8 cellular contexts compared by ENCODE assay signal in the genomic region with DNA sequence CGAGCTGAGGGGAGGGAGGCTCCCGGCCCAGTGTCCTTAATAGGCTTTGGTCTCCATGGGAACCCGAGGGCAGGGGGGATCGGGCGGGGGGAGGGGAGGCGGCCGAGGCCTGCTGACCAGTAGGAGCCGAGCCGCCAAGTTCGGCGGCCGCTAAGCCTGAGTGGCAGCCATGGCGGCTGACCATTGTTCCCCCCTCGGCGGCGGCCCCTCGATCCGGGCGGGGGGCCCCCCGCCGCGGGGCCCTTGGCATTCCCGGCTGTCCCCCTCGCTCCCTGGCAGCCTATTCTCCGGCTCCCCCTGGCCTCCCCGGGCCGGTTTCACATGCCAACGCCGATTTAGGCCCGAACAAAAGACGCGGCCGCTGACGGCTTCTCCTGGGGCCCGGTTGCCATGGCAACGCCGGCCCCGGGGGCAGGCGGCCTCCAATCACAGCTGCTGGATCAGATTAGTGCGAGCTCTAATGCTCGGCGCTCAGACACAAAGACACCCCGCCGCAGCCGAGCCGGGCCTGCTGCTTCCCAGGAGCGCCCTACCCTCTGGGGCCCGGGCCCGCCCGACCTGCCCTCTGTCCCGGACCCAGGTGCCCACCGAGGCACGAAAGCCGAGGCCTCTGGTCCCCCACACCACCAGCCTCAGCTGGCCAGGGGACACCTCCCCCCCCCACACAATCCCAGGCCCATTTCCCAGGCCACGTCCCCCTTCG. TPM values are rescaled to one million over a fixed set of nuclear protein-coding genes. Genes with fewer than 3 reads are reported as not detected.
DNase-seq lines count a peak whose midpoint lies in the region; ATAC-seq, FAIRE-seq and TF ChIP-seq lines count a peak whose summit lies in the region.

No MANE protein-coding gene starts in this region.

- no peak overlapping the region for H3K9ac ChIP-seq in GM12878 (ENCODE audit: control insufficient read depth, insufficient read depth, low read length)
- H3K9ac ChIP-seq in skeletal muscle satellite cell (ENCODE audit: low read depth, low read length), result peak overlapping the region; percentile 63

- 26% methylated on average over 37 of the region's 56 CpGs for WGBS in GM12878 (ENCODE audit: insufficient coverage, insufficient replicate concordance, low lambda C conversion rate, missing lambda C conversion rate)

- no peaks in the 10 kb centered on the region for H3K36me3 ChIP-seq in GM12878 (ENCODE audit: control insufficient read depth in 2 of 2, insufficient read depth in 2 of 2, low read length in 1 of 2)
- no peaks in the 10 kb centered on the region for H3K36me3 ChIP-seq in skeletal muscle satellite cell (ENCODE audit: insufficient read depth, low read length)

- intact Hi-C loops in GM12878 (cut with micrococcal nuclease; ENCODE audit: unreplicated experiment), result no loop called here

- SMC1A ChIA-PET in GM12878 (lab: Charles Lee; ENCODE audit: uncharacterized antibody, unreplicated experiment), result no interaction called here

- H3K4me1 ChIP-seq in GM12878 (ENCODE audit: control insufficient read depth, insufficient read depth, low read length) (no peaks in the 10 kb centered on the region), skeletal muscle satellite cell (ENCODE audit: control insufficient read depth, insufficient read depth, low read length) (peaks cover 7% of the 10 kb centered on the region)

- no TSS peak for BruUV-seq in GM12878 (replicated peaks; lab: Mats Ljungman, UMichigan)

- no peaks in the 10 kb centered on the region for H4K20me1 ChIP-seq in GM12878 (ENCODE audit: control insufficient read depth, insufficient read depth)

- FAIRE-seq in GM12878 (lab: Jason Lieb, UNC) (no peak), urothelium cell line (lab: Jason Lieb, UNC) (no peak)

- H3K9me3 ChIP-seq in GM12878 (replicated peaks; ENCODE audit: control insufficient read depth, insufficient read depth, low read length) (no peaks in the 10 kb centered on the region), skeletal muscle satellite cell (replicated peaks; ENCODE audit: low read length) (no peaks in the 10 kb centered on the region)

- TF ChIP-seq CTCF in GM12878 (IDR thresholded peaks at IDR 0.05 in 2 of 3, conservative IDR thresholded peaks at IDR 0.05 in 1 of 3; ENCODE audit: control insufficient read depth in 2 of 3, extremely low read depth in 1 of 3, insufficient read depth in 1 of 3, low read depth in 3 of 3, low read length in 3 of 3), result no peak

- POLR2A ChIA-PET in GM12878 (lab: Charles Lee), result interaction anchor here (0.6 kb wide), 1 partner anchor 21 kb away, joined by 3 read pairs; no protein-coding TSS in a partner anchor

- H3K79me2 ChIP-seq in GM12878 (ENCODE audit: control insufficient read depth, insufficient read depth, low read length), result no peaks in the 10 kb centered on the region

- no peak for TF ChIP-seq RAD21 in GM12878 (IDR thresholded peaks at IDR 0.05; ENCODE audit: insufficient read depth, low read depth, low read length)

- no peak for TF ChIP-seq EP300 in GM12878 (IDR thresholded peaks at IDR 0.05; ENCODE audit: borderline replicate concordance in 1 of 2, control insufficient read depth in 1 of 2, low read depth in 2 of 2, low read length in 2 of 2)

- CTCF ChIA-PET in GM12878 (lab: Yijun Ruan, JAX), result interaction anchor here (0.5 kb wide), 1 partner anchor 20 kb away, joined by 5 read pairs; no protein-coding TSS in a partner anchor

- no peak overlapping the region for H3K27ac ChIP-seq in GM12878 (ENCODE audit: control insufficient read depth, insufficient read depth)

- peak; percentile 66 for ATAC-seq in GM12878
- ATAC-seq in GM18498 (IDR thresholded peaks at IDR 0.05; ENCODE audit: unreplicated experiment), result no peak

- RAD21 ChIA-PET in GM12878 (lab: Charles Lee; ENCODE audit: unreplicated experiment), result no interaction called here

- DNase-seq in DMS53 (lab: John Stamatoyannopoulos, UW) (peak; percentile 97), NCI-H187 treated with DMSO at 0.1 percent for 48 hours (lab: John Stamatoyannopoulos, UW) (peak; percentile 55), GM12878 (ENCODE audit: low read depth, low spot score) (no peak), iPS DF 19.7 (ENCODE audit: low read depth, low spot score) (peak; percentile 68), urothelium cell line (ENCODE audit: low spot score) (no peak), UCSD-AML1 (lab: John Stamatoyannopoulos, UW; ENCODE audit: unreplicated experiment) (no peak)

- in situ Hi-C loops in GM12878 (cut with MboI), result no loop called here

- H3K4me3 ChIP-seq in GM12878 (no peak overlapping the region), skeletal muscle satellite cell (ENCODE audit: low read length) (peak overlapping the region; percentile 61)

- H3K4me2 ChIP-seq in GM12878 (ENCODE audit: control insufficient read depth, insufficient read depth) (no peak overlapping the region), skeletal muscle satellite cell (ENCODE audit: low read length) (peak overlapping the region; percentile 79)

- H2AFZ ChIP-seq in GM12878 (ENCODE audit: control insufficient read depth, low read depth, low read length), result no peak overlapping the region

- H3K27me3 ChIP-seq in GM12878 (replicated peaks in 1 of 2; ENCODE audit: control insufficient read depth in 2 of 2, insufficient read depth in 2 of 2, low read length in 1 of 2), result peaks cover 0 to 3% of the 10 kb centered on the region in 2 experiments; a peak in 2 of 4 replicates
- peaks cover 49% of the 10 kb centered on the region for H3K27me3 ChIP-seq in skeletal muscle satellite cell (ENCODE audit: control insufficient read depth, insufficient read depth, low read length)

- no peak for TF ChIP-seq POLR2A in GM12878 (IDR thresholded peaks at IDR 0.05; ENCODE audit: low read depth, low read length)

TF ChIP-seq in GM12878, 131 proteins besides CTCF, POLR2A, EP300 and RAD21:
- peak; percentile 83 for TF ChIP-seq BMI1 (IDR thresholded peaks at IDR 0.05; ENCODE audit: borderline replicate concordance)
- TF ChIP-seq MEF2A (IDR thresholded peaks at IDR 0.05; ENCODE audit: insufficient read depth, low read depth, low read length), result no peak
- peak; percentile 84 for TF ChIP-seq RFX5 (IDR thresholded peaks at IDR 0.05; ENCODE audit: low read depth, low read length)

RNA-seq across cellular contexts. Expression of gene MSI1, which starts 7.3 kb away (rescaled TPM):
- total RNA-seq in GM12878 (2013; cell fraction: nucleolus; rRNA removed), result not detected in 2 replicates
- not detected in 2 replicates for total RNA-seq in GM12878 (2014; rRNA removed)
- not detected in 2 replicates for total RNA-seq in GM12878 (2014; rRNA removed; fragmentation: Illumina TruSeq; extraction: Trizol)
- total RNA-seq in GM12878 (2021), result 0.16 TPM in 1 of 2 replicates, not detected in the other
- not detected for polyA plus RNA-seq in GM12878 (2011; ENCODE audit: low read depth)
- polyA plus RNA-seq in GM12878 (2011; rRNA removed), result not detected in 2 replicates
- polyA plus RNA-seq in GM12878 (2011; cell fraction: cytosol; rRNA removed), result not detected in 2 replicates
- polyA plus RNA-seq in GM12878 (2011; cell fraction: nucleus; rRNA removed), result not detected in 2 replicates
- polyA plus RNA-seq in GM12878 (2012), result not detected in 2 replicates
- polyA plus RNA-seq in GM12878 (2014; fragmentation: Illumina TruSeq; extraction: Trizol), result not detected in 2 replicates
- not detected for polyA plus RNA-seq in GM12878 (2014; fragmentation: Nextera tagmentation; extraction: Ambion mirVana)
- polyA plus RNA-seq in GM12878 (2014; rRNA removed), result not detected in 2 replicates
- under 1 TPM in 1 of 2 experiments, not detected in 1; 0.04 TPM for polyA plus RNA-seq in GM12878 (2016; fragmentation: Nextera tagmentation; extraction: Ambion mirVana)
- polyA minus RNA-seq in GM12878 (2011; rRNA and poly(A)+ RNA removed), result not detected in 2 replicates
- not detected in 2 replicates for polyA minus RNA-seq in GM12878 (2011; cell fraction: cytosol; rRNA and poly(A)+ RNA removed)
- not detected in 2 replicates for polyA minus RNA-seq in GM12878 (2011; cell fraction: nucleus; rRNA and poly(A)+ RNA removed)
- under 0.01 TPM in 1 of 2 replicates, not detected in the other for total RNA-seq in skeletal muscle satellite cell (2012; rRNA removed)

RNA-seq across cellular contexts. Expression of gene PLA2G1B, which starts 34.1 kb away (rescaled TPM):
- not detected in 2 replicates for total RNA-seq in GM12878 (2013; cell fraction: nucleolus; rRNA removed)
- total RNA-seq in GM12878 (2014; rRNA removed), result not detected in 2 replicates
- not detected in 2 replicates for total RNA-seq in GM12878 (2014; rRNA removed; fragmentation: Illumina TruSeq; extraction: Trizol)
- 2.5 TPM in 1 of 2 replicates, not detected in the other for total RNA-seq in GM12878 (2021)
- polyA plus RNA-seq in GM12878 (2011; ENCODE audit: low read depth), result not detected
- not detected in 2 replicates for polyA plus RNA-seq in GM12878 (2011; rRNA removed)
- polyA plus RNA-seq in GM12878 (2011; cell fraction: cytosol; rRNA removed), result not detected in 2 replicates
- polyA plus RNA-seq in GM12878 (2011; cell fraction: nucleus; rRNA removed), result not detected in 2 replicates
- not detected in 2 replicates for polyA plus RNA-seq in GM12878 (2012)
- not detected in 2 replicates for polyA plus RNA-seq in GM12878 (2014; fragmentation: Illumina TruSeq; extraction: Trizol)
- not detected for polyA plus RNA-seq in GM12878 (2014; fragmentation: Nextera tagmentation; extraction: Ambion mirVana)
- not detected in 2 replicates for polyA plus RNA-seq in GM12878 (2014; rRNA removed)
- polyA plus RNA-seq in GM12878 (2016; fragmentation: Nextera tagmentation; extraction: Ambion mirVana), result not detected
- not detected in 2 replicates for polyA minus RNA-seq in GM12878 (2011; rRNA and poly(A)+ RNA removed)
- polyA minus RNA-seq in GM12878 (2011; cell fraction: cytosol; rRNA and poly(A)+ RNA removed), result not detected in 2 replicates
- not detected in 2 replicates for polyA minus RNA-seq in GM12878 (2011; cell fraction: nucleus; rRNA and poly(A)+ RNA removed)
- not detected in 2 replicates for total RNA-seq in skeletal muscle satellite cell (2012; rRNA removed)

RNA-seq across cellular contexts. Expression of gene SIRT4, which starts 59.5 kb away (rescaled TPM):
- total RNA-seq in GM12878 (2013; cell fraction: nucleolus; rRNA removed), result 1.1 and 1.5 TPM in 2 replicates
- total RNA-seq in GM12878 (2014; rRNA removed) (0.33 and 0.45 TPM in 2 replicates), GM12878 (2014; rRNA removed; fragmentation: Illumina TruSeq; extraction: Trizol) (0.28 and 0.36 TPM in 2 replicates), GM12878 (2021) (0.31 and 0.74 TPM in 2 replicates)
- polyA plus RNA-seq in GM12878 (2011; ENCODE audit: low read depth), result 0.31 TPM
- polyA plus RNA-seq in GM12878 (2011; rRNA removed) (0.42 and 0.46 TPM in 2 replicates), GM12878 (2014; fragmentation: Illumina TruSeq; extraction: Trizol) (0.43 and 0.92 TPM in 2 replicates), GM12878 (2014; fragmentation: Nextera tagmentation; extraction: Ambion mirVana) (under 1 TPM; 0.79 to 0.98 TPM), GM12878 (2014; rRNA removed) (0.19 TPM in 2 replicates), GM12878 (2016; fragmentation: Nextera tagmentation; extraction: Ambion mirVana) (under 1 TPM; 0.48 to 0.86 TPM)
- 0.28 and 0.90 TPM in 2 replicates for polyA plus RNA-seq in GM12878 (2011; cell fraction: cytosol; rRNA removed)
- 0.15 and 0.34 TPM in 2 replicates for polyA plus RNA-seq in GM12878 (2011; cell fraction: nucleus; rRNA removed)
- polyA plus RNA-seq in GM12878 (2012), result 0.26 and 0.81 TPM in 2 replicates
- 2.1 TPM in 1 of 2 replicates, not detected in the other for polyA minus RNA-seq in GM12878 (2011; rRNA and poly(A)+ RNA removed)
- not detected in 2 replicates for polyA minus RNA-seq in GM12878 (2011; cell fraction: cytosol; rRNA and poly(A)+ RNA removed)
- polyA minus RNA-seq in GM12878 (2011; cell fraction: nucleus; rRNA and poly(A)+ RNA removed), result 0.36 TPM in 1 of 2 replicates, not detected in the other
- 0.22 TPM in 1 of 2 replicates, not detected in the other for total RNA-seq in skeletal muscle satellite cell (2012; rRNA removed)

Comparison
In these comparisons a context has a peak if more than half of its experiments do, and no peak if none do; other contexts are left out.
1. DNase-seq: peak in DMS53 (single experiment), NCI-H187 treated with DMSO at 0.1 percent for 48 hours (single experiment) and iPS DF 19.7 (single experiment); none in GM12878 (single experiment), urothelium cell line (single experiment) and UCSD-AML1 (single experiment).